1 cellular context compared by ENCODE assay signal in the genomic region with DNA sequence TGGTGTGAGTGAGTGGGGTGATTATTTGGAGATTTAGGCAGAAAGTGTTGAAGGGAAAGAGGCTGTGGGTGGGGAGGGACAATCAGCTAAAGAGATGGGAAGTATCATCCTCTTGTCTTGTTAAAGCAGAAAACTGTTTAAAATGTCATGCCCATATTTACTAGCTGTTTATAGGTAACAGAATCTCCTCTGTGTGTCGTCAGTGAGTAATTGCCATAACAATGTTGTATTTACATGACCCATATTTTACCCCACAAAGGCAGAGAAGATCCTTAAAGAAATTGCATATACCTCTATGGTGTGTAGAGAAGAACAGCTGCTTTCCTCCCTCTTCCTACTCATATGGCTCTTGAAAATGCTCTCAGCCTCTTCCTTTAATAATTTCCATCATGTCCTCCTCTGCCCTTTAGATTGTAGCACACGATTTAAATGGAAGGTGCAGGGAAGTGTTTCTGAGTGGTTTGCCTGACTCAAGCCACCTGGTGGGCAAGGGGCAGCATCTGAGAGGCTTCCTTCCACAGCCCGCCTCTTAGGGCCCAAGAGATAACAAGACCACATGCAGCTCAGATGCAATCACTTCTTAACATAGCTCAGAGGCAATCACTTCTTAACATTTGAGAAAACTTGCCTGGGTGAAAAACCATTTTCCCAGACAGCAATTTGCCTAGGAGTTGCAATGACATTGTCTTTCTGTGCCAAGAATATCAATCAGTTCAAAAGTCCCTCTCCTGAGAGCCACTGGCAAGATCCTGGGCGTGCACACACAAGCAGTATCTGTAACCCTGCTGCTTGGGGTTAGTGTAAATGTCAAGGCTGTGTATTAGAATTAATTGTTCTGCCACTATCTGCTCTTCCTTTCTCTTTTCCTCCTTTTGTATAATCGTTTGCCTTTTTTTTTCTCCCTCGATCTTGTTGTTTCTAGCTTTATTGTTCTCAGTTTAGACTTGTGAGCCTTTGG.
TF ChIP-seq lines count a peak whose summit lies in the region.

No MANE protein-coding gene starts in this region.

TF ChIP-seq in IMR-90, 13 proteins besides CTCF, POLR2A, EP300 and RAD21 (continued from another document):
- TF ChIP-seq, protein P1, sequence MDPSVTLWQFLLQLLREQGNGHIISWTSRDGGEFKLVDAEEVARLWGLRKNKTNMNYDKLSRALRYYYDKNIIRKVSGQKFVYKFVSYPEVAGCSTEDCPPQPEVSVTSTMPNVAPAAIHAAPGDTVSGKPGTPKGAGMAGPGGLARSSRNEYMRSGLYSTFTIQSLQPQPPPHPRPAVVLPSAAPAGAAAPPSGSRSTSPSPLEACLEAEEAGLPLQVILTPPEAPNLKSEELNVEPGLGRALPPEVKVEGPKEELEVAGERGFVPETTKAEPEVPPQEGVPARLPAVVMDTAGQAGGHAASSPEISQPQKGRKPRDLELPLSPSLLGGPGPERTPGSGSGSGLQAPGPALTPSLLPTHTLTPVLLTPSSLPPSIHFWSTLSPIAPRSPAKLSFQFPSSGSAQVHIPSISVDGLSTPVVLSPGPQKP (IDR thresholded peaks at IDR 0.05; ENCODE audit: borderline replicate concordance, low read depth, low read length) = no peak
- TF ChIP-seq FOS (IDR thresholded peaks at IDR 0.05; ENCODE audit: low read depth, low read length) (no peak), CHD1 (IDR thresholded peaks at IDR 0.05; ENCODE audit: low read depth, low read length) (no peak), MAFK (IDR thresholded peaks at IDR 0.05; ENCODE audit: low read depth, low read length) (no peak), RFX5 (IDR thresholded peaks at IDR 0.05; ENCODE audit: low read depth, low read length) (no peak)
- TF ChIP-seq, protein P2, sequence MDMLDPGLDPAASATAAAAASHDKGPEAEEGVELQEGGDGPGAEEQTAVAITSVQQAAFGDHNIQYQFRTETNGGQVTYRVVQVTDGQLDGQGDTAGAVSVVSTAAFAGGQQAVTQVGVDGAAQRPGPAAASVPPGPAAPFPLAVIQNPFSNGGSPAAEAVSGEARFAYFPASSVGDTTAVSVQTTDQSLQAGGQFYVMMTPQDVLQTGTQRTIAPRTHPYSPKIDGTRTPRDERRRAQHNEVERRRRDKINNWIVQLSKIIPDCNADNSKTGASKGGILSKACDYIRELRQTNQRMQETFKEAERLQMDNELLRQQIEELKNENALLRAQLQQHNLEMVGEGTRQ (IDR thresholded peaks at IDR 0.05; ENCODE audit: low read depth, low read length) = no peak
